In genomic region chr4:121819216-121819980, GRCh38 we compare ENCODE assay signal across 17 cellular contexts. TPM values are rescaled to one million over a fixed set of nuclear protein-coding genes. Genes with fewer than 3 reads are reported as not detected.
DNase-seq lines count a peak whose midpoint lies in the region; ATAC-seq and TF ChIP-seq lines count a peak whose summit lies in the region.
"Had no signal": no experiment of that assay in that cellular context is flagged by ENCODE, and none has a peak within 500 bp of the region (broad histone marks: within the 10 kb centered on the region; RNA-seq: fewer than 3 reads in every experiment).

No MANE protein-coding gene starts in this region.

- peaks cover 7% of the 10 kb centered on the region for H3K27me3 ChIP-seq in Loucy (ENCODE audit: insufficient read depth, low read length, poor library complexity, severe bottlenecking)
- H3K27me3 ChIP-seq: foreskin keratinocyte had no signal

- peak overlapping the region; percentile 22 for H3K27ac Mint-ChIP-seq in activated CD4-positive, alpha-beta T cell treated with anti-CD3 and anti-CD28 coated beads for 36 hours

- no peak overlapping the region for H2AFZ ChIP-seq in Loucy (ENCODE audit: low read length)

- peaks cover 56% of the 10 kb centered on the region for H3K4me1 ChIP-seq in Loucy (ENCODE audit: insufficient read depth, low read length, poor library complexity, severe bottlenecking)

- no peaks in the 10 kb centered on the region for H3K9me3 Mint-ChIP-seq in activated CD4-positive, alpha-beta T cell treated with anti-CD3 and anti-CD28 coated beads for 36 hours (ENCODE audit: low read depth)
- H3K9me3 Mint-ChIP-seq: naive thymus-derived CD8-positive, alpha-beta T cell had no signal

- no peak for DNase-seq in activated CD4-positive, alpha-beta T cell treated with anti-CD3 and anti-CD28 coated beads for 36 hours
- no peak for DNase-seq in activated CD4-positive, alpha-beta T cell treated with anti-CD3 and anti-CD28 coated beads for 4 hours
- DNase-seq in amniotic epithelial cell (ENCODE audit: low read depth) (peak; percentile 57), kidney tubule cell (ENCODE audit: low spot score) (peak; percentile 26), sciatic nerve (ENCODE audit: low spot score) (no peak), NCI-H1694 treated with DMSO at 0.1 percent for 48 hours (lab: John Stamatoyannopoulos, UW) (no peak)
- no peak for DNase-seq in stimulated activated naive CD4-positive, alpha-beta T cell treated with Interleukin-2 at 50 U/mL for 16 hours (lab: John Stamatoyannopoulos, UW)
- DNase-seq: Caco-2; effector CD8-positive, alpha-beta T cell; foreskin keratinocyte; naive thymus-derived CD8-positive, alpha-beta T cell; NCI-H187; psoas muscle; SW 1271 had no signal

- ATAC-seq in activated CD4-positive, alpha-beta T cell treated with anti-CD3 and anti-CD28 coated beads for 36 hours = no peak
- no peak for ATAC-seq in sciatic nerve
- ATAC-seq: foreskin keratinocyte; naive thymus-derived CD8-positive, alpha-beta T cell; psoas muscle had no signal

- intact Hi-C loops in activated CD4-positive, alpha-beta T cell treated with anti-CD3 and anti-CD28 coated beads for 36 hours (cut with DNase I, micrococcal nuclease) = no loop called here
- intact Hi-C loops in sciatic nerve (cut with DNase I) = no loop called here

- POLR2A ChIA-PET in activated CD4-positive, alpha-beta T cell treated with anti-CD3 and anti-CD28 coated beads for 36 hours (lab: Charles Lee) = no interaction called here

- H3K9ac ChIP-seq in Loucy (ENCODE audit: low read depth, low read length, poor library complexity, severe bottlenecking) = peak overlapping the region; percentile 43

- no peak overlapping the region for H3K4me3 Mint-ChIP-seq in activated CD4-positive, alpha-beta T cell treated with anti-CD3 and anti-CD28 coated beads for 36 hours
- H3K4me3 Mint-ChIP-seq: naive thymus-derived CD8-positive, alpha-beta T cell had no signal

- H4K20me1 ChIP-seq in Loucy (ENCODE audit: insufficient read depth, low read length, poor library complexity, severe bottlenecking) = peaks cover 70% of the 10 kb centered on the region

- H3K4me3 ChIP-seq in Loucy (ENCODE audit: low read length, poor library complexity, severe bottlenecking) = peak overlapping the region; percentile 95
- H3K4me3 ChIP-seq: psoas muscle had no signal

- H3K4me1 Mint-ChIP-seq in activated CD4-positive, alpha-beta T cell treated with anti-CD3 and anti-CD28 coated beads for 36 hours = peaks cover 20% of the 10 kb centered on the region

- CTCF ChIA-PET in activated CD4-positive, alpha-beta T cell treated with anti-CD3 and anti-CD28 coated beads for 36 hours (lab: Charles Lee) = no interaction called here

- H3K79me2 ChIP-seq in Loucy (ENCODE audit: insufficient read depth, low read length) = peaks cover 91% of the 10 kb centered on the region

- peak overlapping the region; percentile 99 for H3K4me2 ChIP-seq in Loucy (ENCODE audit: low read depth, low read length, poor library complexity, severe bottlenecking)

- TF ChIP-seq CTCF in Loucy (conservative IDR thresholded peaks at IDR 0.05; ENCODE audit: low read length) = no peak

- no peaks in the 10 kb centered on the region for H3K9me2 ChIP-seq in Loucy (replicated peaks; ENCODE audit: low read depth, low read length)

- no peaks in the 10 kb centered on the region for H3K27me3 Mint-ChIP-seq in activated CD4-positive, alpha-beta T cell treated with anti-CD3 and anti-CD28 coated beads for 36 hours

- H3K9me3 ChIP-seq in Loucy (ENCODE audit: insufficient read depth, low read depth, low read length) = no peaks in the 10 kb centered on the region
- H3K9me3 ChIP-seq: Caco-2, psoas muscle had no signal

- 0 out of 2 replicates have a peak, but pooled peaks cover 5% of the 10 kb centered on the region for H3F3A ChIP-seq in Loucy (ENCODE audit: low read depth)

- peaks cover 65% of the 10 kb centered on the region for H3K36me3 Mint-ChIP-seq in activated CD4-positive, alpha-beta T cell treated with anti-CD3 and anti-CD28 coated beads for 36 hours (ENCODE audit: low read depth)

- peaks cover 64% of the 10 kb centered on the region for H3K36me3 ChIP-seq in Loucy (ENCODE audit: insufficient read depth, low read length)

RNA-seq across cellular contexts. Expression of gene CCNA2, which starts 4.3 kb away (rescaled TPM):
- 100 to 1,000 TPM; 113 to 118 TPM for total RNA-seq in activated CD4-positive, alpha-beta T cell treated with anti-CD3 and anti-CD28 coated beads for 36 hours
- 3.2 TPM for total RNA-seq in sciatic nerve

RNA-seq across cellular contexts. Expression of gene EXOSC9, which starts 18.3 kb away (rescaled TPM):
- 10 to 100 TPM; 85.4 to 94.5 TPM for total RNA-seq in activated CD4-positive, alpha-beta T cell treated with anti-CD3 and anti-CD28 coated beads for 36 hours
- 24.1 TPM for total RNA-seq in sciatic nerve

RNA-seq across cellular contexts. Expression of gene BBS7, which starts 50.9 kb away (rescaled TPM):
- 10 to 100 TPM; 15.0 to 16.3 TPM for total RNA-seq in activated CD4-positive, alpha-beta T cell treated with anti-CD3 and anti-CD28 coated beads for 36 hours
- 24.1 TPM for total RNA-seq in sciatic nerve

RNA-seq across cellular contexts. Expression of gene SMIM43, which starts 54.4 kb away (rescaled TPM):
- total RNA-seq in activated CD4-positive, alpha-beta T cell treated with anti-CD3 and anti-CD28 coated beads for 36 hours = not detected
- 3.7 TPM for total RNA-seq in sciatic nerve
- total RNA-seq: A172; Caco-2; foreskin keratinocyte; lower leg skin; naive thymus-derived CD8-positive, alpha-beta T cell; psoas muscle had no signal

Comparison
In these comparisons a context has a peak if more than half of its experiments do, and no peak if none do; other contexts are left out.
1. DNase-seq: peak in amniotic epithelial cell (single experiment) and kidney tubule cell (single experiment); none in activated CD4-positive, alpha-beta T cell treated with anti-CD3 and anti-CD28 coated beads for 36 hours (single experiment), activated CD4-positive, alpha-beta T cell treated with anti-CD3 and anti-CD28 coated beads for 4 hours (0 of 2), stimulated activated naive CD4-positive, alpha-beta T cell treated with Interleukin-2 at 50 U/mL for 16 hours (single experiment), sciatic nerve (single experiment) and NCI-H1694 treated with DMSO at 0.1 percent for 48 hours (single experiment).
2. RNA of gene CCNA2, which starts 4.3 kb away (total RNA-seq): 113 to 118 TPM in activated CD4-positive, alpha-beta T cell treated with anti-CD3 and anti-CD28 coated beads for 36 hours; 3.2 TPM in sciatic nerve (single experiment); every median in the first group is over 10 times any median in the second.